Comparison of ENCODE assay signal across 1 cellular context in genomic region chr19:45467456-45468158, GRCh38.
TF ChIP-seq lines count a peak whose summit lies in the region.

TSS of gene FOSB (plus strand) at chr19:45467996. CDS start at chr19:45468587, 591 bp downstream.

TF ChIP-seq in K562, 482 proteins besides CTCF, POLR2A, EP300 and RAD21 (continued from another document and continues in another):
- no peak for TF ChIP-seq ELK3 (CRISPR knock-in tag; IDR thresholded peaks at IDR 0.05)
- no peak for TF ChIP-seq ZBTB5 (IDR thresholded peaks at IDR 0.05)
- TF ChIP-seq ELK1 (CRISPR knock-in tag; IDR thresholded peaks at IDR 0.05), result no peak
- TF ChIP-seq ZKSCAN3 (CRISPR knock-in tag; IDR thresholded peaks at IDR 0.05), result no peak
- TF ChIP-seq ZNF165 (CRISPR knock-in tag; IDR thresholded peaks at IDR 0.05; ENCODE audit: borderline replicate concordance), result no peak
- TF ChIP-seq JUND (IDR thresholded peaks at IDR 0.05; ENCODE audit: borderline replicate concordance, low read depth, low read length), result peak; percentile 93
- peak; percentile 91; the same call in 2 of the 3 replicates for TF ChIP-seq JUND (tag; IDR thresholded peaks at IDR 0.05; ENCODE audit: borderline replicate concordance, low read depth, low read length)
- no peak for TF ChIP-seq SMAD3 (CRISPR knock-in tag; conservative IDR thresholded peaks at IDR 0.05)
- TF ChIP-seq MLLT1 (IDR thresholded peaks at IDR 0.05), result no peak
- TF ChIP-seq PHF20 (IDR thresholded peaks at IDR 0.05; ENCODE audit: partially characterized antibody), result no peak
- no peak for TF ChIP-seq TCF7 (IDR thresholded peaks at IDR 0.05; ENCODE audit: borderline replicate concordance)
- no peak for TF ChIP-seq ILF3 (IDR thresholded peaks at IDR 0.05; ENCODE audit: borderline replicate concordance)
- no peak for TF ChIP-seq DDX20 (tag; IDR thresholded peaks at IDR 0.05; ENCODE audit: low read depth)
- TF ChIP-seq SIN3A (IDR thresholded peaks at IDR 0.05; ENCODE audit: borderline replicate concordance in 2 of 2, control insufficient read depth in 1 of 2, low read depth in 2 of 2, low read length in 2 of 2), result peak; percentile 91 to 99
- peak; percentile 80 for TF ChIP-seq GTF2B (IDR thresholded peaks at IDR 0.05; ENCODE audit: extremely low read depth, insufficient read length)
- peak; percentile 50 for TF ChIP-seq ATF1 (CRISPR knock-in tag; IDR thresholded peaks at IDR 0.05)
- peak; percentile 99 for TF ChIP-seq ATF1 (tag; IDR thresholded peaks at IDR 0.05)
- TF ChIP-seq OTX1 (CRISPR knock-in tag; IDR thresholded peaks at IDR 0.05), result no peak
- no peak for TF ChIP-seq RBM14 (IDR thresholded peaks at IDR 0.05; ENCODE audit: borderline replicate concordance, insufficient read depth, low read depth, low read length)
- no peak for TF ChIP-seq PTBP1 (IDR thresholded peaks at IDR 0.05; ENCODE audit: low read depth, low read length)
- no peak for TF ChIP-seq THRA (IDR thresholded peaks at IDR 0.05)
- TF ChIP-seq ZNF584 (CRISPR knock-in tag; IDR thresholded peaks at IDR 0.05; ENCODE audit: low read depth), result peak; percentile 55; the same call in 1 of the 2 replicates
- no peak for TF ChIP-seq GTF3C2 (IDR thresholded peaks at IDR 0.05; ENCODE audit: borderline replicate concordance, extremely low read depth, insufficient read length)
- TF ChIP-seq GABPA (tag; conservative IDR thresholded peaks at IDR 0.05; ENCODE audit: low read depth), result 0 out of 2 replicates have a peak, but pooled peaks have one; percentile 24
- TF ChIP-seq ZBTB40 (IDR thresholded peaks at IDR 0.05), result no peak; the same call in 1 of the 2 replicates
- TF ChIP-seq ZBTB40 (CRISPR knock-in tag; IDR thresholded peaks at IDR 0.05), result no peak
- TF ChIP-seq RB1 (IDR thresholded peaks at IDR 0.05; ENCODE audit: low read depth), result peak; percentile 75
- no peak for TF ChIP-seq PKNOX1 (IDR thresholded peaks at IDR 0.05)
- peak in 1 of 2 experiments; percentile 48; a peak in 1 of 4 replicates for TF ChIP-seq CSDE1 (IDR thresholded peaks at IDR 0.05)
- TF ChIP-seq NCOA1 (IDR thresholded peaks at IDR 0.05; ENCODE audit: low read depth), result no peak
- peak; percentile 99 for TF ChIP-seq ATF7 (IDR thresholded peaks at IDR 0.05)
- peak; percentile 44; the same call in 1 of the 2 replicates for TF ChIP-seq NCOR1 (IDR thresholded peaks at IDR 0.05)
- no peak for TF ChIP-seq CBFB (CRISPR knock-in tag; IDR thresholded peaks at IDR 0.05)
- no peak for TF ChIP-seq ZNF280A (IDR thresholded peaks at IDR 0.05; ENCODE audit: low read depth, partially characterized antibody)
- no peak for TF ChIP-seq RBM34 (IDR thresholded peaks at IDR 0.05; ENCODE audit: borderline replicate concordance, insufficient read depth, low read length)
